30 cellular contexts compared by ENCODE assay signal in the genomic region with DNA sequence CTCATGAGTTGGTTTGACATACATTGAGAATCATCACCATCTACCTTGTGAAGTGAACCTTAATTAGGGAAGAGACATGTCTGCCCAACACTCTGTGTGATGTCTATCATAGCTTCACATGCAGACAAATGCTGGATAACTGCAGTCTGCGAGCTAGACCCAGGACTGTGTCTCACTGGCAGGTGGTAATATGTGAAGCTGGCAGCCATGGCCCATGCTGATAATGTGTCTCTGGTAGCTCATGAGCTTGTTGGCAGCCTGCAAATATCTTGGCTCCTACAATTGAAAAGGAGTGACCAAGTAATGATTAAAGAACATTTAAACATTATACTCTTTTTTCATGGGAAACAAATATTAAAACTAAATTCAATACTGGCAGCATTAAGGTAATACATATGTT.
"Had no signal": no experiment of that assay in that cellular context is flagged by ENCODE, and none has a peak within 500 bp of the region (broad histone marks: within the 10 kb centered on the region; RNA-seq: fewer than 3 reads in every experiment).

No MANE protein-coding gene starts in this region.

- H3K36me3 ChIP-seq: adrenal gland, esophagus squamous epithelium, gastroesophageal sphincter had no signal

- H3K4me3 ChIP-seq: adrenal gland, body of pancreas, esophagus squamous epithelium, gastroesophageal sphincter had no signal

- H3K27ac ChIP-seq: adrenal gland, body of pancreas, epithelial cell of prostate, esophagus squamous epithelium, gastroesophageal sphincter had no signal

- H3K27me3 ChIP-seq: adrenal gland, body of pancreas, esophagus squamous epithelium, gastroesophageal sphincter had no signal

- DNase-seq: activated CD4-positive, alpha-beta memory T cell treated with anti-CD3 and anti-CD28 coated beads for 36 hours; activated CD4-positive, alpha-beta T cell treated with anti-CD3 and anti-CD28 coated beads for 36 hours; activated CD4-positive, alpha-beta T cell treated with anti-CD3 and anti-CD28 coated beads, Interleukin-2, amount 10 ng/mL, durations not matched to agents 24 days and 14 days; activated CD4-positive, CD25-positive, alpha-beta regulatory T cell; activated CD4-positive, CD25-positive, alpha-beta regulatory T cell treated with anti-CD3 and anti-CD28 coated beads, Interleukin-2, amount 50 U/mL, for 72 hours; activated CD8-positive, alpha-beta memory T cell treated with anti-CD3 and anti-CD28 coated beads, Interleukin-2, amount 10 ng/mL, durations not matched to agents 7 days and 5 days; activated CD8-positive, alpha-beta memory T cell treated with anti-CD3 and anti-CD28 coated beads, Interleukin-2, amount 50 U/mL, for 4 hours; activated CD8-positive, alpha-beta T cell treated with anti-CD3 and anti-CD28 coated beads, Interleukin-2, amount 10 ng/mL, durations not matched to agents 7 days and 5 days; activated effector memory CD4-positive, alpha-beta T cell treated with anti-CD3 and anti-CD28 coated beads, Interleukin-2, amount 50 U/mL, for 16 hours; activated naive CD4-positive, alpha-beta T cell treated with anti-CD3 and anti-CD28 coated beads for 36 hours; activated naive CD8-positive, alpha-beta T cell treated with anti-CD3 and anti-CD28 coated beads for 36 hours; activated naive CD8-positive, alpha-beta T cell treated with anti-CD3 and anti-CD28 coated beads, Interleukin-2, amount 50 U/mL, for 24 hours; activated T-cell treated with anti-CD3 and anti-CD28 coated beads, Interleukin-2, amount 50 U/mL, for 1 hour; activated T-cell treated with anti-CD3 and anti-CD28 coated beads, Interleukin-2, amount 50 U/mL, for 48 hours; adrenal gland; amygdala; aorta; cortex of kidney; effector CD8-positive, alpha-beta T cell; esophagus squamous epithelium; foreskin melanocyte; T-helper 1 cell; T-helper 17 cell; T1000 had no signal

- H3K4me1 ChIP-seq: body of pancreas had no signal

- H3K9me3 ChIP-seq: adrenal gland, body of pancreas, esophagus squamous epithelium, gastroesophageal sphincter had no signal

- FAIRE-seq: colon, endometrium, endothelial cell of umbilical vein had no signal

- ATAC-seq: activated CD4-positive, alpha-beta T cell treated with anti-CD3 and anti-CD28 coated beads for 36 hours; activated CD8-positive, alpha-beta memory T cell treated with anti-CD3 and anti-CD28 coated beads, Interleukin-2, amount 10 ng/mL, durations not matched to agents 7 days and 5 days; activated CD8-positive, alpha-beta T cell treated with anti-CD3 and anti-CD28 coated beads, Interleukin-2, amount 10 ng/mL, durations not matched to agents 7 days and 5 days; activated naive CD8-positive, alpha-beta T cell treated with anti-CD3 and anti-CD28 coated beads, Interleukin-2, amount 50 U/mL, for 24 hours; body of pancreas; gastroesophageal sphincter; T-helper 17 cell had no signal
